In genomic region chr20:24136659-24137246, GRCh38 we compare ENCODE assay signal across 21 cellular contexts.
"Had no signal": no experiment of that assay in that cellular context is flagged by ENCODE, and none has a peak within 500 bp of the region (broad histone marks: within the 10 kb centered on the region; RNA-seq: fewer than 3 reads in every experiment).

No MANE protein-coding gene starts in this region.

- H3K27me3 Mint-ChIP-seq: activated B cell treated with CpG ODN at 0.5 μM for 24 hours; activated CD4-positive, alpha-beta T cell treated with anti-CD3 and anti-CD28 coated beads, Interleukin-2, amount 10 ng/mL, durations not matched to agents 7 days and 5 days; activated T-cell treated with anti-CD3 and anti-CD28 coated beads, Interleukin-2, amount 50 U/mL, for 24 hours had no signal

- H3K4me1 Mint-ChIP-seq: activated B cell treated with CpG ODN at 0.5 μM for 24 hours, brain, neural crest cell, T-helper 17 cell had no signal

- H3K4me3 Mint-ChIP-seq: activated B cell treated with CpG ODN at 0.5 μM for 24 hours; activated CD4-positive, alpha-beta T cell treated with anti-CD3 and anti-CD28 coated beads, Interleukin-2, amount 10 ng/mL, durations not matched to agents 7 days and 5 days; activated T-cell treated with anti-CD3 and anti-CD28 coated beads, Interleukin-2, amount 50 U/mL, for 24 hours; brain; neural crest cell; T-helper 17 cell; type B pancreatic cell had no signal

- ATAC-seq: activated naive CD4-positive, alpha-beta T cell treated with anti-CD3 and anti-CD28 coated beads, Interleukin-2, amount 50 U/mL, for 72 hours; heart left ventricle; left ventricle myocardium superior; stimulated activated naive CD8-positive, alpha-beta T cell treated with anti-CD3 and anti-CD28 coated beads, Interleukin-15, Interleukin-2, amounts not matched to agents 100 U/mL and 50 U/mL, for 24 hours; T-helper 17 cell had no signal

- H3K36me3 Mint-ChIP-seq: activated naive CD4-positive, alpha-beta T cell treated with anti-CD3 and anti-CD28 coated beads, Interleukin-2, amount 50 U/mL, for 72 hours; brain; type B pancreatic cell had no signal

- H3K4me3 ChIP-seq: heart left ventricle, ovary, suprapubic skin had no signal

- DNase-seq: activated B cell treated with CpG ODN at 0.5 μM for 24 hours; activated CD4-positive, alpha-beta T cell treated with anti-CD3 and anti-CD28 coated beads, Interleukin-2, amount 10 ng/mL, durations not matched to agents 7 days and 5 days; activated effector memory CD4-positive, alpha-beta T cell treated with anti-CD3 and anti-CD28 coated beads, Interleukin-2, amount 50 U/mL, for 16 hours; activated T-cell treated with anti-CD3 and anti-CD28 coated beads, Interleukin-2, amount 50 U/mL, for 24 hours; amygdala; cerebellar nuclear complex; dermis blood vessel endothelial cell; heart left ventricle; kidney; left ventricle myocardium superior; mesendoderm; ovary; stimulated activated CD4-positive, alpha-beta T cell treated with anti-CD3 and anti-CD28 coated beads, Interleukin-4, amount 100 ng/mL, for 1 hour; stimulated activated CD8-positive, alpha-beta memory T cell treated with anti-CD3 and anti-CD28 coated beads, Interleukin-4, amount 100 ng/mL, for 48 hours; stimulated activated naive CD8-positive, alpha-beta T cell treated with anti-CD3 and anti-CD28 coated beads, Interleukin-15, Interleukin-2, amounts not matched to agents 100 U/mL and 50 U/mL, for 24 hours; T-helper 17 cell had no signal

- H3K27ac Mint-ChIP-seq: activated B cell treated with CpG ODN at 0.5 μM for 24 hours; activated CD4-positive, alpha-beta T cell treated with anti-CD3 and anti-CD28 coated beads, Interleukin-2, amount 10 ng/mL, durations not matched to agents 7 days and 5 days; activated naive CD4-positive, alpha-beta T cell treated with anti-CD3 and anti-CD28 coated beads, Interleukin-2, amount 50 U/mL, for 72 hours; activated T-cell treated with anti-CD3 and anti-CD28 coated beads, Interleukin-2, amount 50 U/mL, for 24 hours; brain; T-helper 17 cell; type B pancreatic cell had no signal
